In genomic region chr7:112086496-112087254, GRCh38 we compare ENCODE assay signal across 1 cellular context.
TF ChIP-seq lines count a peak whose summit lies in the region.

No MANE protein-coding gene starts in this region.

TF ChIP-seq in HepG2, 621 proteins besides CTCF, POLR2A, EP300 and RAD21 (continued from another document and continues in another):
- TF ChIP-seq ZNF20 (CRISPR knock-in tag; IDR thresholded peaks at IDR 0.05) (no peak), ZNF691 (CRISPR knock-in tag; IDR thresholded peaks at IDR 0.05; ENCODE audit: borderline replicate concordance, low read depth) (no peak), ZNF512B (CRISPR knock-in tag; IDR thresholded peaks at IDR 0.05; ENCODE audit: borderline replicate concordance) (no peak), ZNF580 (CRISPR knock-in tag; IDR thresholded peaks at IDR 0.05; ENCODE audit: borderline replicate concordance, low read depth) (peak; percentile 57; the same call in 1 of the 2 replicates), ZNF619 (CRISPR knock-in tag; IDR thresholded peaks at IDR 0.05) (no peak), TFDP2 (CRISPR knock-in tag; IDR thresholded peaks at IDR 0.05) (no peak), SRY (CRISPR knock-in tag; IDR thresholded peaks at IDR 0.05) (no peak), AHR (CRISPR knock-in tag; IDR thresholded peaks at IDR 0.05) (no peak), ATF6 (CRISPR knock-in tag; conservative IDR thresholded peaks at IDR 0.05) (no peak), SALL1 (CRISPR knock-in tag; IDR thresholded peaks at IDR 0.05) (peak; percentile 78; the same call in 1 of the 2 replicates), ZNF143 (CRISPR knock-in tag; IDR thresholded peaks at IDR 0.05) (no peak), ZNF570 (CRISPR knock-in tag; IDR thresholded peaks at IDR 0.05; ENCODE audit: borderline replicate concordance) (no peak), LCORL (IDR thresholded peaks at IDR 0.05) (peak; percentile 61; the same call in 1 of the 2 replicates), LCORL (CRISPR knock-in tag; IDR thresholded peaks at IDR 0.05) (peak; percentile 98), ZNF138 (CRISPR knock-in tag; IDR thresholded peaks at IDR 0.05; ENCODE audit: low read depth) (no peak), IKZF4 (CRISPR knock-in tag; IDR thresholded peaks at IDR 0.05; ENCODE audit: borderline replicate concordance, low read depth, not compliant biosample characterization) (no peak), SIX4 (CRISPR knock-in tag; IDR thresholded peaks at IDR 0.05) (0 out of 2 replicates have a peak, but pooled peaks have one; percentile 17), TOE1 (CRISPR knock-in tag; IDR thresholded peaks at IDR 0.05) (no peak), ZNF597 (CRISPR knock-in tag; IDR thresholded peaks at IDR 0.05) (no peak), REST (IDR thresholded peaks at IDR 0.05; ENCODE audit: borderline replicate concordance in 1 of 2, low read depth in 1 of 2, low read length in 2 of 2) (no peak), KDM2A (CRISPR knock-in tag; IDR thresholded peaks at IDR 0.05; ENCODE audit: borderline replicate concordance, low read depth) (no peak), DNMT3B (CRISPR knock-in tag; conservative IDR thresholded peaks at IDR 0.05) (no peak), IKZF5 (CRISPR knock-in tag; IDR thresholded peaks at IDR 0.05) (peak; percentile 55; the same call in 1 of the 2 replicates), ZBTB26 (CRISPR knock-in tag; IDR thresholded peaks at IDR 0.05; ENCODE audit: borderline replicate concordance) (no peak), THAP11 (CRISPR knock-in tag; IDR thresholded peaks at IDR 0.05) (peak; percentile 48), CEBPB (IDR thresholded peaks at IDR 0.05; ENCODE audit: borderline replicate concordance, low read depth, low read length) (0 out of 2 replicates have a peak, but pooled peaks have one; percentile 16), DBP (CRISPR knock-in tag; IDR thresholded peaks at IDR 0.05; ENCODE audit: not compliant biosample characterization) (no peak), EED (CRISPR knock-in tag; IDR thresholded peaks at IDR 0.05) (no peak), SMYD3 (CRISPR knock-in tag; IDR thresholded peaks at IDR 0.05) (no peak), ZNF777 (CRISPR knock-in tag; IDR thresholded peaks at IDR 0.05) (no peak), BORCS8-MEF2B (CRISPR knock-in tag; IDR thresholded peaks at IDR 0.05) (no peak), FLYWCH1 (CRISPR knock-in tag; IDR thresholded peaks at IDR 0.05) (no peak), CENPT (CRISPR knock-in tag; IDR thresholded peaks at IDR 0.05; ENCODE audit: low read depth) (no peak), HBP1 (CRISPR knock-in tag; IDR thresholded peaks at IDR 0.05; ENCODE audit: low read depth) (no peak), ZNF101 (CRISPR knock-in tag; IDR thresholded peaks at IDR 0.05; ENCODE audit: borderline replicate concordance, low read depth) (no peak), ZNF704 (CRISPR knock-in tag; IDR thresholded peaks at IDR 0.05; ENCODE audit: borderline replicate concordance) (no peak), NR0B2 (CRISPR knock-in tag; IDR thresholded peaks at IDR 0.05) (no peak), ZSCAN22 (CRISPR knock-in tag; IDR thresholded peaks at IDR 0.05) (no peak), ZNF34 (CRISPR knock-in tag; IDR thresholded peaks at IDR 0.05; ENCODE audit: borderline replicate concordance) (no peak)
